14 cellular contexts compared by ENCODE assay signal in the genomic region with DNA sequence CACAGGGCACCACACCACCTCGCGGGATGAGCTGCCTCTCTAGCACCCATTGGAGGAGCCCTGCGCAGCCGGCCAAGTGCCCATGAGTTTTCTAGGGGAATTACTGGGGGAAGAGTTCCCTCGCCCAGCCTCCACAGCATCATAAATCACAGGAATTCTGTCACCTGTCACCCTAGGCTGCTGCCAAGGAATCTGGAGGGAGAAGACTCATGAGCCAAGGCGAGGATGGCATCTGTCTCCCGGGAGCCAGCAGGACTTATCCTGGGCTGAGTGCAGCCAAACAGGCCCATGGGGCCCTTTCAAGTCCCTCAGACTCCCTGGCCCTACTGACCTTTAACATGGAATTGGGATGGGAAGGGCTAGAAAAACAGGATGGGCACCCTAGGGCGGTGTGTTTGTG. TPM values are rescaled to one million over a fixed set of nuclear protein-coding genes. Genes with fewer than 3 reads are reported as not detected.
DNase-seq lines count a peak whose midpoint lies in the region; ATAC-seq and TF ChIP-seq lines count a peak whose summit lies in the region.
"Had no signal": no experiment of that assay in that cellular context is flagged by ENCODE, and none has a peak within 500 bp of the region (broad histone marks: within the 10 kb centered on the region; RNA-seq: fewer than 3 reads in every experiment).

No MANE protein-coding gene starts in this region.

- DNase-seq in NCI-H82 (lab: John Stamatoyannopoulos, UW) (peak; percentile 77), NCI-H82 treated with DMSO at 0.1 percent for 48 hours (lab: John Stamatoyannopoulos, UW; ENCODE audit: unreplicated experiment) (no peak), neural progenitor cell (ENCODE audit: low spot score) (no peak), BE2C (no peak), NOMO-1 (lab: John Stamatoyannopoulos, UW; ENCODE audit: unreplicated experiment in 2 of 2) (no peak)
- DNase-seq: ACHN; CD4-positive, alpha-beta T cell; DMS79; H7 had no signal

- no peaks in the 10 kb centered on the region for H3K9me3 Mint-ChIP-seq in neural progenitor cell
- H3K9me3 Mint-ChIP-seq: CD4-positive, alpha-beta T cell; GM23338 had no signal

- H3K4me1 ChIP-seq in neural progenitor cell, result peaks cover 44% of the 10 kb centered on the region
- H3K4me1 ChIP-seq in BE2C, result no peaks in the 10 kb centered on the region

- no peaks in the 10 kb centered on the region for H3K79me2 ChIP-seq in neural progenitor cell (ENCODE audit: low read depth)

- H3F3A ChIP-seq in neural progenitor cell (ENCODE audit: low read depth), result peaks cover 27% of the 10 kb centered on the region

- H3K27ac Mint-ChIP-seq in neural progenitor cell, result peak overlapping the region; percentile 32
- H3K27ac Mint-ChIP-seq: CD4-positive, alpha-beta T cell; GM23338 had no signal

- no peak for ATAC-seq in GM21423 (IDR thresholded peaks at IDR 0.05; ENCODE audit: unreplicated experiment)
- ATAC-seq: GM23338 had no signal

- H3K9ac ChIP-seq in neural progenitor cell, result no peak overlapping the region

- no peaks in the 10 kb centered on the region for H3K36me3 Mint-ChIP-seq in neural progenitor cell

- H4K20me1 ChIP-seq in neural progenitor cell (ENCODE audit: low read depth), result no peaks in the 10 kb centered on the region

- H2AFZ ChIP-seq in neural progenitor cell (replicated peaks), result no peak overlapping the region
- H2AFZ ChIP-seq: GM23338 had no signal

- no peak overlapping the region for H3K4me2 ChIP-seq in neural progenitor cell
- H3K4me2 ChIP-seq: GM23338 had no signal

- H3K36me3 ChIP-seq in neural progenitor cell, result no peaks in the 10 kb centered on the region
- no peaks in the 10 kb centered on the region for H3K36me3 ChIP-seq in BE2C

- H3K27ac ChIP-seq in VCaP (peak overlapping the region; percentile 50), neural progenitor cell (no peak overlapping the region)

- H3K27me3 Mint-ChIP-seq in neural progenitor cell (ENCODE audit: insufficient read depth, low read depth), result peaks cover 12% of the 10 kb centered on the region
- H3K27me3 Mint-ChIP-seq: CD4-positive, alpha-beta T cell had no signal

- H3K4me3 ChIP-seq in neural progenitor cell, result no peak overlapping the region
- no peak overlapping the region for H3K4me3 ChIP-seq in BE2C (ENCODE audit: low read depth, low read length)
- H3K4me3 ChIP-seq: GM23338 had no signal

- H3K4me1 Mint-ChIP-seq in neural progenitor cell, result peaks cover 39% of the 10 kb centered on the region

- H3K4me3 Mint-ChIP-seq in neural progenitor cell, result no peak overlapping the region
- H3K4me3 Mint-ChIP-seq: CD4-positive, alpha-beta T cell; GM23338 had no signal

- no peaks in the 10 kb centered on the region for H3K9me3 ChIP-seq in neural progenitor cell (ENCODE audit: low read depth)
- no peaks in the 10 kb centered on the region for H3K9me3 ChIP-seq in BE2C

- TF ChIP-seq CTCF in VCaP (conservative IDR thresholded peaks at IDR 0.05) (no peak), neural progenitor cell (IDR thresholded peaks at IDR 0.05) (no peak), BE2C (IDR thresholded peaks at IDR 0.05; ENCODE audit: low read depth, low read length) (no peak)

- H3K27me3 ChIP-seq in neural progenitor cell (no peaks in the 10 kb centered on the region), BE2C (no peaks in the 10 kb centered on the region)

RNA-seq across cellular contexts. Expression of a gene that starts 7.8 kb away (rescaled TPM):
- 6.8 and 9.6 TPM in 2 replicates for total RNA-seq in neural progenitor cell (ENCODE audit: low replicate concordance)
- polyA plus RNA-seq in BE2C (2012; ENCODE audit: insufficient read depth, insufficient read length, low read depth), result 1.3 TPM
- total RNA-seq: CD4-positive, alpha-beta T cell had no signal

RNA-seq across cellular contexts. Expression of a gene that starts 21.2 kb away (rescaled TPM):
- total RNA-seq in neural progenitor cell (ENCODE audit: low replicate concordance), result not detected in 2 replicates
- polyA plus RNA-seq in BE2C (2012; ENCODE audit: insufficient read depth, insufficient read length, low read depth), result not detected
- total RNA-seq: A172; CD4-positive, alpha-beta T cell; GM23338; H7; HT1080 had no signal
- polyA plus RNA-seq: GM23338 had no signal

RNA-seq across cellular contexts. Expression of a gene that starts 41.9 kb away (rescaled TPM):
- 0.62 TPM in 1 of 2 replicates, not detected in the other for total RNA-seq in neural progenitor cell (ENCODE audit: low replicate concordance)
- not detected for polyA plus RNA-seq in BE2C (2012; ENCODE audit: insufficient read depth, insufficient read length, low read depth)
- total RNA-seq: A172, HT1080 had no signal
